In genomic region chr5:117295941-117296340, GRCh38 we compare ENCODE assay signal across 17 cellular contexts.
DNase-seq lines count a peak whose midpoint lies in the region; ATAC-seq and TF ChIP-seq lines count a peak whose summit lies in the region.
"Had no signal": no experiment of that assay in that cellular context is flagged by ENCODE, and none has a peak within 500 bp of the region (broad histone marks: within the 10 kb centered on the region; RNA-seq: fewer than 3 reads in every experiment).

No MANE protein-coding gene starts in this region.

- no peak overlapping the region for H2BK5ac ChIP-seq in mesenchymal stem cell (ENCODE audit: low read depth, low read length, poor library complexity, severe bottlenecking)

- H3K27me3 ChIP-seq in breast epithelium (no peaks in the 10 kb centered on the region), mesenchymal stem cell (ENCODE audit: control insufficient read depth in 1 of 2, insufficient read depth in 1 of 2, low read length in 2 of 2) (no peaks in the 10 kb centered on the region), GM23338 (ENCODE audit: insufficient read depth) (no peaks in the 10 kb centered on the region)
- H3K27me3 ChIP-seq: BLaER1 had no signal

- H3F3A ChIP-seq in GM23338 (replicated peaks; ENCODE audit: low read depth): no peaks in the 10 kb centered on the region

- no CpG with 5 or more reads among the region's 1 CpG for WGBS in mesenchymal stem cell

- H2BK120ac ChIP-seq in mesenchymal stem cell (ENCODE audit: low read depth, low read length): no peak overlapping the region

- H3K36me3 Mint-ChIP-seq in MCF 10A (ENCODE audit: insufficient read depth, unreplicated experiment) (peaks cover 5% of the 10 kb centered on the region), GM23338 (ENCODE audit: low read depth) (no peaks in the 10 kb centered on the region; the same call in 2 of the 3 replicates)
- H3K36me3 Mint-ChIP-seq: CD8-positive, alpha-beta memory T cell had no signal

- H3K4ac ChIP-seq in mesenchymal stem cell (ENCODE audit: low read depth in 1 of 2, low read length in 2 of 2): no peak overlapping the region

- no peak overlapping the region for H4K91ac ChIP-seq in mesenchymal stem cell (ENCODE audit: low read length)

- H3K4me2 ChIP-seq in mesenchymal stem cell (ENCODE audit: low read length, poor library complexity, severe bottlenecking) (no peak overlapping the region), GM23338 (no peak overlapping the region)
- H3K4me2 ChIP-seq: BLaER1, KMS-11 had no signal

- no peaks in the 10 kb centered on the region for H3K4me1 ChIP-seq in breast epithelium
- no peaks in the 10 kb centered on the region for H3K4me1 ChIP-seq in mesenchymal stem cell (ENCODE audit: control insufficient read depth, insufficient read depth, low read depth, low read length)
- peaks cover 7% of the 10 kb centered on the region; the same call in 1 of the 2 replicates for H3K4me1 ChIP-seq in GM23338 (ENCODE audit: insufficient read depth)

- H3K9me3 Mint-ChIP-seq in MCF 10A (ENCODE audit: unreplicated experiment): peaks cover 7% of the 10 kb centered on the region
- peaks cover 14% of the 10 kb centered on the region for H3K9me3 Mint-ChIP-seq in GM23338

- H3K4me3 Mint-ChIP-seq in MCF 10A (ENCODE audit: unreplicated experiment): no peak overlapping the region
- H3K4me3 Mint-ChIP-seq in GM23338: no peak overlapping the region
- H3K4me3 Mint-ChIP-seq: CD8-positive, alpha-beta memory T cell; H9 had no signal

- CTCF ChIA-PET in MCF 10A (lab: Yijun Ruan, JAX): interaction anchor here (1.3 kb wide), 1 partner anchor 765 kb away, joined by 3 read pairs; no protein-coding TSS in a partner anchor

- DNase-seq in MCF 10A (ENCODE audit: unreplicated experiment): peak; percentile 27
- no peak for DNase-seq in breast epithelium (ENCODE audit: low spot score in 2 of 2)
- peak; percentile 49 for DNase-seq in epithelial cell of proximal tubule (ENCODE audit: low read depth)
- DNase-seq in mesenchymal stem cell: peak; percentile 25
- no peak for DNase-seq in GM23338 (ENCODE audit: low spot score)
- DNase-seq in COR-L47 (lab: John Stamatoyannopoulos, UW): no peak
- DNase-seq: AML-193; CD8-positive, alpha-beta memory T cell; DMS 273 treated with DMSO at 0.1 percent for 48 hours; GOT3; H9 had no signal

- no peak overlapping the region for H3K14ac ChIP-seq in mesenchymal stem cell (ENCODE audit: low read length in 2 of 2)

- H3K18ac ChIP-seq in mesenchymal stem cell (ENCODE audit: low read depth in 1 of 2, low read length in 2 of 2): no peak overlapping the region

- BruUV-seq in MCF 10A (replicated peaks; lab: Mats Ljungman, UMichigan): no TSS peak

- H3K36me3 ChIP-seq in breast epithelium: no peaks in the 10 kb centered on the region
- H3K36me3 ChIP-seq in mesenchymal stem cell (ENCODE audit: control insufficient read depth in 1 of 2, insufficient read depth in 2 of 2, low read depth in 1 of 2, low read length in 2 of 2): no peaks in the 10 kb centered on the region
- H3K36me3 ChIP-seq in GM23338 (ENCODE audit: insufficient read depth): no peaks in the 10 kb centered on the region
- H3K36me3 ChIP-seq: BLaER1 had no signal

- H3K4me1 Mint-ChIP-seq in MCF 10A (ENCODE audit: insufficient read depth, unreplicated experiment) (peaks cover 9% of the 10 kb centered on the region), GM23338 (peaks cover 8% of the 10 kb centered on the region; the same call in 2 of the 3 replicates)
- H3K4me1 Mint-ChIP-seq: CD8-positive, alpha-beta memory T cell had no signal

- H2AK5ac ChIP-seq in mesenchymal stem cell (ENCODE audit: low read length, severe bottlenecking): no peak overlapping the region

- no peak for TF ChIP-seq POLR2A in breast epithelium (IDR thresholded peaks at IDR 0.05)

- H3K4me3 ChIP-seq in breast epithelium: no peak overlapping the region
- no peak overlapping the region for H3K4me3 ChIP-seq in epithelial cell of proximal tubule (ENCODE audit: low read depth, low read length)
- no peak overlapping the region for H3K4me3 ChIP-seq in mesenchymal stem cell (ENCODE audit: insufficient read depth in 1 of 2, low read depth in 1 of 2, low read length in 2 of 2)
- H3K4me3 ChIP-seq in GM23338: no peak overlapping the region
- H3K4me3 ChIP-seq: BLaER1 had no signal

- no peak overlapping the region for H2BK15ac ChIP-seq in mesenchymal stem cell (ENCODE audit: low read depth, poor library complexity, severe bottlenecking)

- H4K8ac ChIP-seq in mesenchymal stem cell (ENCODE audit: low read length): no peak overlapping the region

- no peak for TF ChIP-seq CTCF in MCF 10A (IDR thresholded peaks at IDR 0.05; ENCODE audit: unreplicated experiment)
- TF ChIP-seq CTCF in breast epithelium (IDR thresholded peaks at IDR 0.05): no peak
- TF ChIP-seq CTCF in epithelial cell of proximal tubule (conservative IDR thresholded peaks at IDR 0.05; ENCODE audit: low read depth, low read length): no peak
- TF ChIP-seq CTCF in GM23338 (conservative IDR thresholded peaks at IDR 0.05; ENCODE audit: low read depth in 2 of 2): no peak

- intact Hi-C loops in MCF 10A (cut with micrococcal nuclease) (no loop called here), breast epithelium (cut with DNase I; ENCODE audit: low total_unique reads) (no loop called here)

- no peaks in the 10 kb centered on the region for H4K20me1 ChIP-seq in GM23338 (replicated peaks; ENCODE audit: insufficient read depth)
- H4K20me1 ChIP-seq: BLaER1 had no signal

- H3K23ac ChIP-seq in mesenchymal stem cell (ENCODE audit: low read length in 2 of 2): no peak overlapping the region

- H3K27me3 Mint-ChIP-seq in MCF 10A (ENCODE audit: insufficient read depth, unreplicated experiment) (no peaks in the 10 kb centered on the region), GM23338 (ENCODE audit: insufficient read depth, low read depth, poor library complexity) (peaks cover 2% of the 10 kb centered on the region)
- H3K27me3 Mint-ChIP-seq: CD8-positive, alpha-beta memory T cell had no signal

- no peaks in the 10 kb centered on the region for H3K9me2 ChIP-seq in GM23338 (ENCODE audit: insufficient read depth)

- H3K27ac Mint-ChIP-seq in MCF 10A (ENCODE audit: low read depth, unreplicated experiment) (no peak overlapping the region), GM23338 (no peak overlapping the region)
- H3K27ac Mint-ChIP-seq: H9 had no signal

- POLR2A ChIA-PET in MCF 10A (lab: Yijun Ruan, JAX): no interaction called here

- H3K9ac ChIP-seq in mesenchymal stem cell (ENCODE audit: low read length): no peak overlapping the region
- H3K9ac ChIP-seq: BLaER1, KMS-11 had no signal

- no peak overlapping the region for H3K27ac ChIP-seq in breast epithelium
- H3K27ac ChIP-seq in mesenchymal stem cell (ENCODE audit: low read length, poor library complexity, severe bottlenecking): no peak overlapping the region
- no peak overlapping the region for H3K27ac ChIP-seq in GM23338 (ENCODE audit: low read depth)
- H3K27ac ChIP-seq: 22Rv1, BLaER1, KMS-11 had no signal

- H3K9me3 ChIP-seq in breast epithelium: peaks cover 0 to 7% of the 10 kb centered on the region in 2 donors
- H3K9me3 ChIP-seq in mesenchymal stem cell (ENCODE audit: control insufficient read depth, low read length): peaks cover 14% of the 10 kb centered on the region

- no peak for ATAC-seq in GM19397 (IDR thresholded peaks at IDR 0.05; ENCODE audit: unreplicated experiment)
- ATAC-seq in GM23338: no peak
- ATAC-seq in GM18861 (IDR thresholded peaks at IDR 0.05; ENCODE audit: unreplicated experiment): no peak
- ATAC-seq: HepG2 had no signal

- H2AFZ ChIP-seq in mesenchymal stem cell (ENCODE audit: low read depth, low read length) (no peak overlapping the region), GM23338 (no peak overlapping the region)

- H3K79me2 ChIP-seq in GM23338 (replicated peaks; ENCODE audit: insufficient read depth): no peaks in the 10 kb centered on the region

- H3K79me1 ChIP-seq in mesenchymal stem cell (replicated peaks; ENCODE audit: low read length, poor library complexity, severe bottlenecking): no peaks in the 10 kb centered on the region

- no peak overlapping the region for H2BK12ac ChIP-seq in mesenchymal stem cell (ENCODE audit: low read length in 2 of 2)

TF ChIP-seq in GM23338, 12 proteins besides CTCF, POLR2A, EP300 and RAD21 (continues in another document):
- TF ChIP-seq CREB1 (CRISPR knock-in tag; IDR thresholded peaks at IDR 0.05; ENCODE audit: low read depth): no peak
- TF ChIP-seq NANOG (IDR thresholded peaks at IDR 0.05; ENCODE audit: borderline replicate concordance): no peak
- no peak for TF ChIP-seq EZH2phosphoT487 (IDR thresholded peaks at IDR 0.05; ENCODE audit: unreplicated experiment)

Comparison
In these comparisons a context has a peak if more than half of its experiments do, and no peak if none do; other contexts are left out.
1. DNase-seq: peak in MCF 10A (single experiment), epithelial cell of proximal tubule (single experiment) and mesenchymal stem cell (single experiment); none in breast epithelium (0 of 2), GM23338 (single experiment) and COR-L47 (single experiment).